In the genomic region with DNA sequence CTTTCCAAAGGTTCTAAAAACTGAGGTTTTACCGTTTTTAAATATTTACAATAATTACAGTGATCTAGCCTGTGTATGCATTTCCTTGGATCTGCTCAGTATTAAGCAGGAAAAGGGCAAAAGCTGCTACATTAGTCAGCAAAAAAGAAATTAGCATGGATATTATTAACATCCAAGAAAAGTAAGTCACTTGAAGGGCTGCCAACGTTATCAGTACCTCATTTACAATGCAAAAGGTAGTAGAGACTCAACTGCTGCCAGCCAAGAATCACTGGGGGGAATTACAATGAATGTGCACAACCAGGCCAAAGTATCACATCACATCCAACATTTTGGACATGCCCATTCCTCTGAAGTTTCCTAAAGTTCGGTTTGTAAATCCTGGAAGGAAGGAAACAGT, we compare ENCODE assay signal across 9 cellular contexts. TPM values are rescaled to one million over a fixed set of nuclear protein-coding genes. Genes with fewer than 3 reads are reported as not detected.
DNase-seq lines count a peak whose midpoint lies in the region; ATAC-seq, FAIRE-seq and TF ChIP-seq lines count a peak whose summit lies in the region.
"Had no signal": no experiment of that assay in that cellular context is flagged by ENCODE, and none has a peak within 500 bp of the region (broad histone marks: within the 10 kb centered on the region; RNA-seq: fewer than 3 reads in every experiment).

No MANE protein-coding gene starts in this region.

- no peaks in the 10 kb centered on the region for H3K9me3 Mint-ChIP-seq in Caco-2 (ENCODE audit: unreplicated experiment)
- H3K9me3 Mint-ChIP-seq in CD8-positive, alpha-beta memory T cell: no peaks in the 10 kb centered on the region

- peak overlapping the region; percentile 92 for H3K27ac Mint-ChIP-seq in Caco-2 (ENCODE audit: unreplicated experiment)
- no peak overlapping the region for H3K27ac Mint-ChIP-seq in CD8-positive, alpha-beta memory T cell

- in situ Hi-C loops in Panc1 (cut with HindIII; ENCODE audit: low pct_unique_long_range_greater_than_20kb, low sequenced_read_pairs): no loop called here

- H3K36me3 ChIP-seq in Caco-2 (ENCODE audit: control insufficient read depth, insufficient read depth, low read length): no peaks in the 10 kb centered on the region
- peaks cover 4% of the 10 kb centered on the region; the same call in 1 of the 2 replicates for H3K36me3 ChIP-seq in Panc1 (ENCODE audit: control insufficient read depth, insufficient read depth, low read length)
- H3K36me3 ChIP-seq in pancreas: no peaks in the 10 kb centered on the region
- no peaks in the 10 kb centered on the region for H3K36me3 ChIP-seq in CD8-positive, alpha-beta memory T cell (ENCODE audit: insufficient read depth, low read length)

- H3K4me1 Mint-ChIP-seq in Caco-2 (ENCODE audit: low read depth, unreplicated experiment): peaks cover 10% of the 10 kb centered on the region
- H3K4me1 Mint-ChIP-seq in CD8-positive, alpha-beta memory T cell: peaks cover 15 to 22% (median 15%) of the 10 kb centered on the region in 3 donors

- 1 to 6% methylated on average over 3 of the region's 3 CpGs for WGBS in pancreas, 2 donors

- CTCF ChIA-PET in Caco-2 (lab: Charles Lee): interaction anchor here (0.9 kb wide), 1 partner anchor 117 kb away, joined by 3 read pairs; no protein-coding TSS in a partner anchor
- CTCF ChIA-PET in Panc1 (lab: Charles Lee): interaction anchor here (0.7 kb wide), 1 partner anchor 28 kb away, joined by 4 read pairs; no protein-coding TSS in a partner anchor
- CTCF ChIA-PET in CD8-positive, alpha-beta memory T cell (lab: Charles Lee): no interaction called here

- no peaks in the 10 kb centered on the region for H3K27me3 Mint-ChIP-seq in Caco-2 (ENCODE audit: insufficient read depth, unreplicated experiment)
- H3K27me3 Mint-ChIP-seq in CD8-positive, alpha-beta memory T cell: peaks cover 34 to 67% of the 10 kb centered on the region in 2 donors

- peaks cover 59% of the 10 kb centered on the region for H3K36me3 Mint-ChIP-seq in Caco-2 (ENCODE audit: insufficient read depth, unreplicated experiment)
- no peaks in the 10 kb centered on the region for H3K36me3 Mint-ChIP-seq in CD8-positive, alpha-beta memory T cell

- no peak for ATAC-seq in Panc1
- peak in 1 of 4 donors; percentile 3 for ATAC-seq in pancreas
- ATAC-seq in HG02885 (IDR thresholded peaks at IDR 0.05; ENCODE audit: poor library complexity, unreplicated experiment): no peak
- no peak for ATAC-seq in HG03442 (IDR thresholded peaks at IDR 0.05; ENCODE audit: unreplicated experiment)

- H3K4me3 ChIP-seq in Caco-2 (ENCODE audit: low read depth, low read length) (peak overlapping the region; percentile 88), Panc1 (ENCODE audit: low read depth in 2 of 2, low read length in 2 of 2) (peak overlapping the region; percentile 75), fibroblast of mammary gland (ENCODE audit: control insufficient read depth, low read depth, low read length) (peak overlapping the region; percentile 94), pancreas (peak overlapping the region; percentile 69 to 91 (median 75))
- no peak overlapping the region for H3K4me3 ChIP-seq in CD8-positive, alpha-beta memory T cell (ENCODE audit: low read length)

- H3K27ac ChIP-seq in Panc1 (ENCODE audit: low read length) (peak overlapping the region; percentile 74), pancreas (peak overlapping the region in 3 of 4 donors; percentile 92 to 99 (median 97))
- no peak overlapping the region for H3K27ac ChIP-seq in CD8-positive, alpha-beta memory T cell (ENCODE audit: low read depth, low read length)

- H3K4me3 Mint-ChIP-seq in Caco-2 (ENCODE audit: unreplicated experiment): peak overlapping the region; percentile 88
- peak overlapping the region in 2 of 7 donors; percentile 29 to 46 for H3K4me3 Mint-ChIP-seq in CD8-positive, alpha-beta memory T cell

- no peak for FAIRE-seq in pancreas (lab: Jason Lieb, UNC)

- H3K4me1 ChIP-seq in Caco-2: peaks cover 17% of the 10 kb centered on the region
- H3K4me1 ChIP-seq in Panc1 (ENCODE audit: control insufficient read depth, insufficient read depth, low read length): peaks cover 18% of the 10 kb centered on the region
- H3K4me1 ChIP-seq in pancreas: peaks cover 0 to 57% (median 12%) of the 10 kb centered on the region in 3 donors
- no peaks in the 10 kb centered on the region for H3K4me1 ChIP-seq in CD8-positive, alpha-beta memory T cell (ENCODE audit: insufficient read depth, low read length)

- DNase-seq in Caco-2 (no peak), Panc1 (ENCODE audit: low read depth, low spot score) (no peak), fibroblast of mammary gland (ENCODE audit: low read depth) (peak; percentile 51), pancreas (peak in 1 of 6 donors; percentile 56), AML-193 (lab: John Stamatoyannopoulos, UW) (no peak)
- no peak for DNase-seq in CD8-positive, alpha-beta memory T cell
- DNase-seq: activated gamma-delta T cell treated with Interleukin-2 at 50 U/mL for 16 hours had no signal

- intact Hi-C loops in Caco-2 (cut with micrococcal nuclease; ENCODE audit: unreplicated experiment) (loop anchor here (5.0 kb wide), 1 partner anchor 63 kb away; no protein-coding TSS in a partner anchor), Panc1 (cut with micrococcal nuclease; ENCODE audit: unreplicated experiment) (loop anchor here (5.0 to 10.0 kb wide), 2 partner anchors 60 to 117 kb away; no protein-coding TSS in a partner anchor), pancreas (cut with DNase I) (loop anchor here in 1 of 3 donors (10.0 kb wide), 1 partner anchor 60 kb away; no protein-coding TSS in a partner anchor)

- TF ChIP-seq CTCF in Caco-2 (IDR thresholded peaks at IDR 0.05; ENCODE audit: insufficient read depth in 1 of 2, low read depth in 1 of 2, low read length in 1 of 2, severe bottlenecking in 1 of 2, unreplicated experiment in 1 of 2) (no peak), Panc1 (IDR thresholded peaks at IDR 0.05) (no peak), fibroblast of mammary gland (conservative IDR thresholded peaks at IDR 0.05; ENCODE audit: control insufficient read depth, insufficient read depth, low read depth, low read length) (no peak), pancreas (IDR thresholded peaks at IDR 0.05) (no peak)

- BruUV-seq in Caco-2 (replicated peaks; lab: Mats Ljungman, UMichigan): no TSS peak
- BruUV-seq in Panc1 (replicated peaks; lab: Mats Ljungman, UMichigan): TSS peak; percentile 62

- H3K9me3 ChIP-seq in Caco-2 (no peaks in the 10 kb centered on the region), Panc1 (ENCODE audit: control insufficient read depth, insufficient read depth, low read depth, low read length) (no peaks in the 10 kb centered on the region), pancreas (no peaks in the 10 kb centered on the region)
- no peaks in the 10 kb centered on the region for H3K9me3 ChIP-seq in CD8-positive, alpha-beta memory T cell (ENCODE audit: low read length)

- H3K27me3 ChIP-seq in Caco-2 (replicated peaks; ENCODE audit: control insufficient read depth, insufficient read depth, low read length) (no peaks in the 10 kb centered on the region), Panc1 (ENCODE audit: control insufficient read depth, insufficient read depth, low read length) (no peaks in the 10 kb centered on the region), pancreas (no peaks in the 10 kb centered on the region)
- H3K27me3 ChIP-seq in CD8-positive, alpha-beta memory T cell (ENCODE audit: insufficient read depth, low read length, poor library complexity, severe bottlenecking): peaks cover 4% of the 10 kb centered on the region

- POLR2A ChIA-PET in Caco-2 (lab: Charles Lee) (no interaction called here), Panc1 (lab: Charles Lee) (no interaction called here)
- POLR2A ChIA-PET in CD8-positive, alpha-beta memory T cell (lab: Charles Lee): no interaction called here

RNA-seq across cellular contexts. Expression of gene CNN3, which starts 1.9 kb away (rescaled TPM):
- total RNA-seq in Caco-2 (2022) (286 and 329 TPM in 2 replicates), Panc1 (2021; ENCODE audit: unreplicated experiment) (72.3 TPM), pancreas (100 to 1,000 TPM in 2 of 6 donors, 10 to 100 TPM in 4; 31.7 to 143 (median 53.6) TPM)
- 40.7 TPM for polyA plus RNA-seq in Panc1 (2012; ENCODE audit: insufficient read length)
- polyA plus RNA-seq in pancreas: 10 to 100 TPM; 33.6 to 49.4 TPM
- 1 to 10 TPM; 1.6 to 2.3 TPM for total RNA-seq in CD8-positive, alpha-beta memory T cell
- polyA plus RNA-seq in CD8-positive, alpha-beta memory T cell: 2.8 TPM

Comparison
In these comparisons a context has a peak if more than half of its experiments do, and no peak if none do; other contexts are left out.
1. RNA of gene CNN3, which starts 1.9 kb away (total RNA-seq): 286 to 329 TPM in Caco-2, 72.3 TPM in Panc1 (single experiment) and 31.7 to 143 TPM in pancreas; 1.6 to 2.3 TPM in CD8-positive, alpha-beta memory T cell; every median in the first group is over 4 times any median in the second.